In the genomic region with DNA sequence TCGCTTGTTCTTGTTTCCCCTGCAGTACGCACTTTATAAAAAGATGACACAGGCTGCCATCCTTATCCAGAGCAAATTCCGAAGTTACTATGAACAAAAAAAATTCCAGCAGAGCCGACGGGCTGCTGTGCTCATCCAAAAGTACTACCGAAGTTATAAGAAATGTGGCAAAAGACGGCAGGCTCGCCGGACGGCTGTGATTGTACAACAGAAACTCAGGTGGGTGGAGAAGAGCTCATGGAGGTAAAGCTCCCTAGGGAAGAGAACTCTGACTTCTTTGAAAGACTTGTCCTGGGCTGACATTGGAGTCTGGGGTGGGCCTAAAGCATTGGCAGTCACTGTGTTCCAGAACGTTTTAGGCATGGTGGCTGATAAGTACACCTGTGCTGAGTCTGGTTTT, we compare ENCODE assay signal across 30 cellular contexts.
"Had no signal": no experiment of that assay in that cellular context is flagged by ENCODE, and none has a peak within 500 bp of the region (broad histone marks: within the 10 kb centered on the region; RNA-seq: fewer than 3 reads in every experiment).

No MANE protein-coding gene starts in this region.

- DNase-seq: naive thymus-derived CD8-positive, alpha-beta T cell; nephron progenitor cell; occipital lobe; ovary; posterior cingulate gyrus; psoas muscle; right cardiac atrium; right lobe of liver; sigmoid colon; small intestine; stimulated activated CD4-positive, alpha-beta T cell treated with anti-CD3 and anti-CD28 coated beads, Interleukin-15, amount 100 ng/mL, for 24 hours; stimulated activated CD4-positive, alpha-beta T cell treated with anti-CD3 and anti-CD28 coated beads, Interleukin-2, amount 100 ng/mL, for 24 hours; stimulated activated CD4-positive, alpha-beta T cell treated with anti-CD3 and anti-CD28 coated beads, Interleukin-2, amount 100 ng/mL, for 48 hours; stimulated activated CD4-positive, alpha-beta T cell treated with anti-CD3 and anti-CD28 coated beads, Interleukin-4, amount 100 ng/mL, for 24 hours; stimulated activated naive B cell treated with anti-CD40 and anti-IgM and Interleukin-4, amounts not matched to agents 10 μg/mL and 1 μg/mL and 100 μg/mL, for 72 hours; stimulated activated naive CD4-positive, alpha-beta T cell treated with Interleukin-2 at 50 U/mL for 16 hours; substantia nigra; testis; tibial artery; transverse colon; upper lobe of right lung; uterus had no signal

- H3K9me3 ChIP-seq: ovary, psoas muscle, right lobe of liver, sigmoid colon, suprapubic skin, testis, tibial artery, transverse colon, upper lobe of right lung, uterus had no signal

- H3K79me2 ChIP-seq: parathyroid adenoma had no signal

- H3K36me3 Mint-ChIP-seq: naive thymus-derived CD8-positive, alpha-beta T cell; natural killer cell treated with Interleukin-12 subunit alpha and Interleukin-12 subunit beta and Interleukin-15 and Interleukin-18, amount 100 ng/mL, for 72 hours; stimulated activated effector memory CD8-positive, alpha-beta T cell treated with anti-CD3 and anti-CD28 coated beads, Interleukin-12 subunit alpha, Interleukin-12 subunit beta, amount 100 ng/mL, for 72 hours; type B pancreatic cell had no signal

- ATAC-seq: naive thymus-derived CD8-positive, alpha-beta T cell; natural killer cell treated with Interleukin-12 subunit alpha and Interleukin-12 subunit beta and Interleukin-15 and Interleukin-18, amount 100 ng/mL, for 72 hours; psoas muscle; right cardiac atrium; right lobe of liver; stimulated activated effector memory CD8-positive, alpha-beta T cell treated with anti-CD3 and anti-CD28 coated beads, Interleukin-12 subunit alpha, Interleukin-12 subunit beta, amount 100 ng/mL, for 72 hours; stimulated activated naive B cell treated with anti-CD40 and anti-IgM and Interleukin-4, amounts not matched to agents 10 μg/mL and 1 μg/mL and 100 μg/mL, for 72 hours; upper lobe of right lung had no signal

- FAIRE-seq: small intestine had no signal

- H3K4me3 Mint-ChIP-seq: naive thymus-derived CD8-positive, alpha-beta T cell; natural killer cell treated with Interleukin-12 subunit alpha and Interleukin-12 subunit beta and Interleukin-15 and Interleukin-18, amount 100 ng/mL, for 72 hours; nephron progenitor cell; neural crest cell; stimulated activated effector memory CD8-positive, alpha-beta T cell treated with anti-CD3 and anti-CD28 coated beads, Interleukin-12 subunit alpha, Interleukin-12 subunit beta, amount 100 ng/mL, for 72 hours; stimulated activated naive B cell treated with anti-CD40 and anti-IgM and Interleukin-4, amounts not matched to agents 10 μg/mL and 1 μg/mL and 100 μg/mL, for 72 hours; stimulated activated naive CD8-positive, alpha-beta T cell treated with anti-CD3 and anti-CD28 coated beads, Interleukin-15, Interleukin-2, amounts not matched to agents 100 ng/mL and 50 ng/mL, for 24 hours had no signal

- H3K27me3 Mint-ChIP-seq: progenitor cell of endocrine pancreas; stimulated activated naive B cell treated with anti-CD40 and anti-IgM and Interleukin-4, amounts not matched to agents 10 μg/mL and 1 μg/mL and 100 μg/mL, for 72 hours; type B pancreatic cell had no signal

- H3K27me3 ChIP-seq: ovary, right lobe of liver, sigmoid colon, suprapubic skin, testis, tibial artery, transverse colon, upper lobe of right lung, uterus had no signal

- H3K4me1 ChIP-seq: parathyroid adenoma, psoas muscle, right lobe of liver, testis, uterus had no signal

- H3K36me3 ChIP-seq: ovary, right lobe of liver, sigmoid colon, suprapubic skin, transverse colon, upper lobe of right lung, uterus had no signal

- H3K4me3 ChIP-seq: ovary, psoas muscle, right lobe of liver, sigmoid colon, suprapubic skin, testis, tibial artery, transverse colon, upper lobe of right lung, uterus had no signal

- H3K27ac ChIP-seq: ovary, parathyroid adenoma, psoas muscle, right lobe of liver, sigmoid colon, suprapubic skin, testis, tibial artery, transverse colon, upper lobe of right lung, uterus had no signal

- H3K9ac ChIP-seq: parathyroid adenoma had no signal

- H3K27ac Mint-ChIP-seq: natural killer cell treated with Interleukin-12 subunit alpha and Interleukin-12 subunit beta and Interleukin-15 and Interleukin-18, amount 100 ng/mL, for 72 hours; progenitor cell of endocrine pancreas; stimulated activated effector memory CD8-positive, alpha-beta T cell treated with anti-CD3 and anti-CD28 coated beads, Interleukin-12 subunit alpha, Interleukin-12 subunit beta, amount 100 ng/mL, for 72 hours; stimulated activated naive B cell treated with anti-CD40 and anti-IgM and Interleukin-4, amounts not matched to agents 10 μg/mL and 1 μg/mL and 100 μg/mL, for 72 hours; stimulated activated naive CD8-positive, alpha-beta T cell treated with anti-CD3 and anti-CD28 coated beads, Interleukin-15, Interleukin-2, amounts not matched to agents 100 ng/mL and 50 ng/mL, for 24 hours; type B pancreatic cell had no signal

- H3K9me3 Mint-ChIP-seq: naive thymus-derived CD8-positive, alpha-beta T cell; natural killer cell treated with Interleukin-12 subunit alpha and Interleukin-12 subunit beta and Interleukin-15 and Interleukin-18, amount 100 ng/mL, for 72 hours; nephron progenitor cell; neural crest cell; stimulated activated effector memory CD8-positive, alpha-beta T cell treated with anti-CD3 and anti-CD28 coated beads, Interleukin-12 subunit alpha, Interleukin-12 subunit beta, amount 100 ng/mL, for 72 hours; stimulated activated naive B cell treated with anti-CD40 and anti-IgM and Interleukin-4, amounts not matched to agents 10 μg/mL and 1 μg/mL and 100 μg/mL, for 72 hours; stimulated activated naive CD8-positive, alpha-beta T cell treated with anti-CD3 and anti-CD28 coated beads, Interleukin-15, Interleukin-2, amounts not matched to agents 100 ng/mL and 50 ng/mL, for 24 hours; type B pancreatic cell had no signal

- H2AFZ ChIP-seq: parathyroid adenoma had no signal
